24 cellular contexts compared by ENCODE assay signal in genomic region chr6:75327807-75328206, GRCh38.
"Had no signal": no experiment of that assay in that cellular context is flagged by ENCODE, and none has a peak within 500 bp of the region (broad histone marks: within the 10 kb centered on the region; RNA-seq: fewer than 3 reads in every experiment).

No MANE protein-coding gene starts in this region.

- H3K4me1 ChIP-seq: pancreas, prostate gland, sigmoid colon, spleen, suprapubic skin, tibial artery, upper lobe of right lung had no signal

- H3K4me3 ChIP-seq: left ventricle myocardium inferior, lung, pancreas, prostate gland, sigmoid colon, spleen, suprapubic skin, thoracic aorta, tibial artery, upper lobe of right lung had no signal

- DNase-seq: islet precursor cell; left ventricle myocardium inferior; mesendoderm; naive B cell; natural killer cell; nephron progenitor cell; pancreas; posterior cingulate gyrus; retina; right cardiac atrium; sigmoid colon; small intestine; spleen; stimulated activated CD4-positive, alpha-beta T cell treated with anti-CD3 and anti-CD28 coated beads, Interleukin-4, amount 100 ng/mL, for 24 hours; stimulated activated naive CD4-positive, alpha-beta T cell; tibial artery; trophoblast cell; upper lobe of right lung had no signal

- FAIRE-seq: small intestine, urothelium cell line had no signal

- H3K27me3 ChIP-seq: pancreas, sigmoid colon, suprapubic skin, tibial artery, upper lobe of right lung had no signal

- H3K36me3 ChIP-seq: pancreas, prostate gland, sigmoid colon, spleen, suprapubic skin, thoracic aorta, tibial artery, upper lobe of right lung had no signal

- H3K27ac ChIP-seq: left ventricle myocardium inferior, pancreas, prostate gland, sigmoid colon, spleen, suprapubic skin, thoracic aorta, tibial artery, upper lobe of right lung had no signal

- H3K9me3 ChIP-seq: left ventricle myocardium inferior, pancreas, prostate gland, sigmoid colon, spleen, suprapubic skin, thoracic aorta, tibial artery, upper lobe of right lung had no signal

- ATAC-seq: natural killer cell; pancreas; right cardiac atrium; stimulated activated effector memory CD8-positive, alpha-beta T cell treated with anti-CD3 and anti-CD28 coated beads, Interleukin-12 subunit alpha, Interleukin-12 subunit beta, amount 100 ng/mL, for 72 hours; upper lobe of right lung had no signal
